9 cellular contexts compared by ENCODE assay signal in the genomic region with DNA sequence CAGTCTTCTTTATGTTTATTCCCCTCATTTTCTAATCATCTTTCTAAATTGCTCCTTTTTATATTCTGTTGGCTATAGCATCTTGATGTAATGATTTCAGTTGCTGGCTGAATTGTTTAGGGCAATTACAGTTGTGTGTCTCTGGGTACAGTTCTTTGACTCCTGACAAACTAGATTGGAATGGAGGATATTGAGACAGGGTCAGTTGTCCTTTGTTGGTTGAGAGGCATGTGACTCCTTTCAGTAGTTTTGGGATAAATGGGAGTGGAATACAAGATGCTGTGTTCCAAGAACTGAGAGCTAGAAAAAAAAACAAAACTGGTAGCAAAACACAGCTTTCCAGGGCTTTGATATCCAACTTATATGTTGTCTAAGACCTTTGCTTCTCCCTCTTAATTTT. TPM values are rescaled to one million over a fixed set of nuclear protein-coding genes. Genes with fewer than 3 reads are reported as not detected.
DNase-seq lines count a peak whose midpoint lies in the region; ATAC-seq and TF ChIP-seq lines count a peak whose summit lies in the region.
"Had no signal": no experiment of that assay in that cellular context is flagged by ENCODE, and none has a peak within 500 bp of the region (broad histone marks: within the 10 kb centered on the region; RNA-seq: fewer than 3 reads in every experiment).

No MANE protein-coding gene starts in this region.

- H4K20me1 ChIP-seq in neural progenitor cell (ENCODE audit: low read depth): peaks cover 36% of the 10 kb centered on the region

- peaks cover 12% of the 10 kb centered on the region for H3K36me3 Mint-ChIP-seq in central memory CD8-positive, alpha-beta T cell (ENCODE audit: insufficient read depth)
- peaks cover 12% of the 10 kb centered on the region for H3K36me3 Mint-ChIP-seq in neural progenitor cell

- peaks cover 6% of the 10 kb centered on the region for H3F3A ChIP-seq in neural progenitor cell (ENCODE audit: low read depth)

- H2AFZ ChIP-seq in neural progenitor cell (replicated peaks): no peak overlapping the region

- H3K27me3 ChIP-seq in MG63 (no peaks in the 10 kb centered on the region), neural progenitor cell (no peaks in the 10 kb centered on the region)

- no peaks in the 10 kb centered on the region for H3K9me3 ChIP-seq in MG63
- peaks cover under 1% of the 10 kb centered on the region for H3K9me3 ChIP-seq in neural progenitor cell (ENCODE audit: low read depth)

- peaks cover 20% of the 10 kb centered on the region for H3K36me3 ChIP-seq in MG63
- H3K36me3 ChIP-seq in neural progenitor cell: peaks cover 5% of the 10 kb centered on the region

- peak overlapping the region; percentile 75 for H3K9ac ChIP-seq in neural progenitor cell

- peak overlapping the region; percentile 92 for H3K4me3 Mint-ChIP-seq in central memory CD8-positive, alpha-beta T cell
- H3K4me3 Mint-ChIP-seq in neural progenitor cell: peak overlapping the region; percentile 95

- H3K4me1 ChIP-seq in neural progenitor cell: peaks cover 12% of the 10 kb centered on the region

- H3K4me1 Mint-ChIP-seq in central memory CD8-positive, alpha-beta T cell: peaks cover 11% of the 10 kb centered on the region
- H3K4me1 Mint-ChIP-seq in neural progenitor cell: peaks cover 17% of the 10 kb centered on the region

- peak; percentile 15 for DNase-seq in NCI-H1105 treated with DMSO at 0.1 percent for 48 hours (lab: John Stamatoyannopoulos, UW)
- DNase-seq in NCI-H1105 (lab: John Stamatoyannopoulos, UW): no peak
- no peak for DNase-seq in MG63
- DNase-seq in central memory CD8-positive, alpha-beta T cell (ENCODE audit: low spot score in 2 of 2): no peak
- no peak for DNase-seq in neural progenitor cell (ENCODE audit: low spot score)
- no peak for DNase-seq in occipital lobe (lab: John Stamatoyannopoulos, UW)
- no peak for DNase-seq in NCI-H1417 treated with DMSO at 0.1 percent for 48 hours (lab: John Stamatoyannopoulos, UW)
- DNase-seq: left ventricle myocardium superior had no signal

- no peaks in the 10 kb centered on the region for H3K27me3 Mint-ChIP-seq in central memory CD8-positive, alpha-beta T cell
- H3K27me3 Mint-ChIP-seq in neural progenitor cell (ENCODE audit: insufficient read depth, low read depth): peaks cover 8% of the 10 kb centered on the region

- no peak for TF ChIP-seq CTCF in neural progenitor cell (IDR thresholded peaks at IDR 0.05)

- H3K9me3 Mint-ChIP-seq in central memory CD8-positive, alpha-beta T cell: peaks cover 2% of the 10 kb centered on the region
- H3K9me3 Mint-ChIP-seq in neural progenitor cell: peaks cover 8% of the 10 kb centered on the region

- H3K4me3 ChIP-seq in MG63 (peak overlapping the region; percentile 76), neural progenitor cell (peak overlapping the region; percentile 86)

- H3K27ac ChIP-seq in neural progenitor cell: no peak overlapping the region

- ATAC-seq in central memory CD8-positive, alpha-beta T cell (replicated peaks; ENCODE audit: extremely low read depth, poor library complexity, severe bottlenecking): no peak
- ATAC-seq in HG02610 (IDR thresholded peaks at IDR 0.05; ENCODE audit: unreplicated experiment): no peak
- ATAC-seq: left ventricle myocardium superior had no signal

- H3K27ac Mint-ChIP-seq in central memory CD8-positive, alpha-beta T cell (ENCODE audit: low read depth): no peak overlapping the region
- peak overlapping the region; percentile 31 for H3K27ac Mint-ChIP-seq in neural progenitor cell

- peaks cover 65% of the 10 kb centered on the region for H3K79me2 ChIP-seq in neural progenitor cell (ENCODE audit: low read depth)

- peak overlapping the region; percentile 98 for H3K4me2 ChIP-seq in neural progenitor cell

RNA-seq across cellular contexts. Expression of a gene that starts 1.5 kb away (rescaled TPM):
- total RNA-seq in MG63 (2014; rRNA removed; shearing (Covaris generic); ENCODE audit: low replicate concordance): 43.0 and 64.5 TPM in 2 replicates
- 213 and 254 TPM in 2 replicates for total RNA-seq in neural progenitor cell (ENCODE audit: low replicate concordance)
- total RNA-seq in occipital lobe: 15.6 TPM

RNA-seq across cellular contexts. Expression of a gene that starts 53.1 kb away (rescaled TPM):
- 41.3 and 45.2 TPM in 2 replicates for total RNA-seq in MG63 (2014; rRNA removed; shearing (Covaris generic); ENCODE audit: low replicate concordance)
- total RNA-seq in neural progenitor cell (ENCODE audit: low replicate concordance) (27.3 and 28.3 TPM in 2 replicates), occipital lobe (2.7 TPM)
